ENCODE assay signal across 16 cellular contexts in the genomic region with DNA sequence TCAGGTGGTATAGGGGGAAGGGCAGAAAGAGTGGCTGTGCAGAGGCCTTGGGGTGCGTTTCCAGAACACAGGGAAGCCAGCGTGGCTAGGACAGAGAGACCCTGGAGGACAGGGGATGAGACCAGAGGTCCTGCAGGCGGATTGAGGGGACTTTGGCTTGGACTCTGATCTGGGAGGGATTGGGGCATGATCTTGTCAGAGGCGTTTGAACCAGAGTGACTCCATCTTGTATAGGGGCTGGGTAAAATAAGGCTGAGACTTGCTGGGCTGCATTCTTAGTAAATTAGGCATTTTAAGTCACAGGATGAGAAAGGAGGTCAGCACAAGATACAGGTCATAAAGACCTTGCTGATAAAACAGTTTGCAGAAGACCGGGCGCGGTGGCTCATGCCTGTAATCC. TPM values are rescaled to one million over a fixed set of nuclear protein-coding genes. Genes with fewer than 3 reads are reported as not detected.
A peak's percentile ranks its signal among the peaks of the same experiment; 100 is the strongest.
DNase-seq lines count a peak whose midpoint lies in the region; ATAC-seq, FAIRE-seq and TF ChIP-seq lines count a peak whose summit lies in the region.
"Had no signal": no experiment of that assay in that cellular context is flagged by ENCODE, and none has a peak within 500 bp of the region (broad histone marks: within the 10 kb centered on the region; RNA-seq: fewer than 3 reads in every experiment).

No MANE protein-coding gene starts in this region.

- no peaks in the 10 kb centered on the region for H3K27me3 ChIP-seq in suprapubic skin

- peaks cover 8% of the 10 kb centered on the region for H3K4me1 ChIP-seq in suprapubic skin

- no peak for TF ChIP-seq CTCF in suprapubic skin (IDR thresholded peaks at IDR 0.05)

- H3K9me3 ChIP-seq in suprapubic skin, result no peaks in the 10 kb centered on the region
- H3K9me3 ChIP-seq: HAP-1 had no signal

- H3K36me3 ChIP-seq in suprapubic skin, result no peaks in the 10 kb centered on the region
- H3K36me3 ChIP-seq: HAP-1 had no signal

- no peaks in the 10 kb centered on the region for H3K36me3 Mint-ChIP-seq in activated T-cell treated with anti-CD3 and anti-CD28 coated beads, Interleukin-2, amount 50 U/mL, for 24 hours (ENCODE audit: low read depth)
- no peaks in the 10 kb centered on the region for H3K36me3 Mint-ChIP-seq in activated T-cell treated with anti-CD3 and anti-CD28 coated beads, Interleukin-2, amount 50 U/mL, for 72 hours (ENCODE audit: insufficient read depth in 2 of 2)
- H3K36me3 Mint-ChIP-seq in naive thymus-derived CD8-positive, alpha-beta T cell, result no peaks in the 10 kb centered on the region

- WGBS in suprapubic skin, result 91% methylated on average over 7 of the region's 7 CpGs

- H3K4me3 Mint-ChIP-seq in activated T-cell treated with anti-CD3 and anti-CD28 coated beads, Interleukin-2, amount 50 U/mL, for 24 hours, result no peak overlapping the region
- H3K4me3 Mint-ChIP-seq in activated T-cell treated with anti-CD3 and anti-CD28 coated beads, Interleukin-2, amount 50 U/mL, for 72 hours, result no peak overlapping the region
- H3K4me3 Mint-ChIP-seq in naive thymus-derived CD8-positive, alpha-beta T cell, result no peak overlapping the region
- H3K4me3 Mint-ChIP-seq: B cell; CD4-positive, alpha-beta T cell had no signal

- H3K9me3 Mint-ChIP-seq in activated T-cell treated with anti-CD3 and anti-CD28 coated beads, Interleukin-2, amount 50 U/mL, for 24 hours, result no peaks in the 10 kb centered on the region
- H3K9me3 Mint-ChIP-seq in activated T-cell treated with anti-CD3 and anti-CD28 coated beads, Interleukin-2, amount 50 U/mL, for 72 hours, result no peaks in the 10 kb centered on the region
- H3K9me3 Mint-ChIP-seq in naive thymus-derived CD8-positive, alpha-beta T cell, result no peaks in the 10 kb centered on the region
- H3K9me3 Mint-ChIP-seq: CD4-positive, alpha-beta T cell had no signal

- no peak for TF ChIP-seq POLR2A in suprapubic skin (IDR thresholded peaks at IDR 0.05)
- TF ChIP-seq POLR2A in GM12891 (IDR thresholded peaks at IDR 0.05; ENCODE audit: low read depth, low read length), result no peak

- POLR2A ChIA-PET in naive thymus-derived CD8-positive, alpha-beta T cell (lab: Charles Lee), result interaction anchor here (1.4 kb wide), 1 partner anchor 20 kb away, joined by 3 read pairs; no protein-coding TSS in a partner anchor

- no peaks in the 10 kb centered on the region for H3K27me3 Mint-ChIP-seq in activated T-cell treated with anti-CD3 and anti-CD28 coated beads, Interleukin-2, amount 50 U/mL, for 24 hours
- no peaks in the 10 kb centered on the region for H3K27me3 Mint-ChIP-seq in activated T-cell treated with anti-CD3 and anti-CD28 coated beads, Interleukin-2, amount 50 U/mL, for 72 hours (ENCODE audit: low read depth)
- H3K27me3 Mint-ChIP-seq in naive thymus-derived CD8-positive, alpha-beta T cell, result no peaks in the 10 kb centered on the region
- H3K27me3 Mint-ChIP-seq: CD4-positive, alpha-beta T cell had no signal

- H3K27ac Mint-ChIP-seq in activated T-cell treated with anti-CD3 and anti-CD28 coated beads, Interleukin-2, amount 50 U/mL, for 24 hours, result peak overlapping the region; percentile 26
- H3K27ac Mint-ChIP-seq in activated T-cell treated with anti-CD3 and anti-CD28 coated beads, Interleukin-2, amount 50 U/mL, for 72 hours, result no peak overlapping the region
- peak overlapping the region in 6 of 10 donors; percentile 10 to 67 (median 31) for H3K27ac Mint-ChIP-seq in naive thymus-derived CD8-positive, alpha-beta T cell
- H3K27ac Mint-ChIP-seq: B cell; CD4-positive, alpha-beta T cell had no signal

- TF ChIP-seq EP300 in suprapubic skin (IDR thresholded peaks at IDR 0.05), result no peak

- FAIRE-seq in GM12891 (lab: Jason Lieb, UNC), result no peak
- FAIRE-seq: A204.1, GM19239 had no signal

- no peak overlapping the region for H3K27ac ChIP-seq in suprapubic skin

- DNase-seq in activated T-cell treated with anti-CD3 and anti-CD28 coated beads, Interleukin-2, amount 50 U/mL, for 24 hours, result no peak
- DNase-seq in activated T-cell treated with anti-CD3 and anti-CD28 coated beads, Interleukin-2, amount 50 U/mL, for 72 hours, result no peak
- DNase-seq in Kasumi-1 (lab: John Stamatoyannopoulos, UW) (peak; percentile 3 to 30), suprapubic skin (ENCODE audit: low spot score in 2 of 2) (no peak), GM12891 (ENCODE audit: insufficient read length, low spot score) (no peak)
- no peak for DNase-seq in naive thymus-derived CD8-positive, alpha-beta T cell
- DNase-seq in stimulated activated CD4-positive, alpha-beta T cell treated with anti-CD3 and anti-CD28 coated beads, Interleukin-4, amount 100 ng/mL, for 24 hours, result no peak
- DNase-seq: C1 segment of cervical spinal cord; CD4-positive, alpha-beta T cell; DMS79; GDM1; GOT3 had no signal

- no peak for ATAC-seq in activated T-cell treated with anti-CD3 and anti-CD28 coated beads, Interleukin-2, amount 50 U/mL, for 72 hours (replicated peaks in 1 of 2)
- no peak for ATAC-seq in naive thymus-derived CD8-positive, alpha-beta T cell

- no peak overlapping the region for H3K4me3 ChIP-seq in suprapubic skin
- H3K4me3 ChIP-seq: HAP-1 had no signal

- peaks cover 18% of the 10 kb centered on the region for H3K4me1 Mint-ChIP-seq in activated T-cell treated with anti-CD3 and anti-CD28 coated beads, Interleukin-2, amount 50 U/mL, for 24 hours (ENCODE audit: low read depth)
- peaks cover 24% of the 10 kb centered on the region for H3K4me1 Mint-ChIP-seq in activated T-cell treated with anti-CD3 and anti-CD28 coated beads, Interleukin-2, amount 50 U/mL, for 72 hours (ENCODE audit: low read depth)
- H3K4me1 Mint-ChIP-seq in naive thymus-derived CD8-positive, alpha-beta T cell, result peaks cover 8 to 21% (median 17%) of the 10 kb centered on the region in 4 donors

TF ChIP-seq in GM12891, 5 proteins besides CTCF, POLR2A, EP300 and RAD21:
- TF ChIP-seq TAF1 (IDR thresholded peaks at IDR 0.05; ENCODE audit: low read depth, low read length) (no peak), PAX5 (IDR thresholded peaks at IDR 0.05; ENCODE audit: insufficient read depth, low read length, severe bottlenecking) (no peak), SPI1 (IDR thresholded peaks at IDR 0.05; ENCODE audit: low read depth, low read length) (no peak), POU2F2 (IDR thresholded peaks at IDR 0.05; ENCODE audit: low read depth, low read length) (no peak), POLR2AphosphoS5 (IDR thresholded peaks at IDR 0.05; ENCODE audit: low read depth, low read length) (no peak)

RNA-seq across cellular contexts. Expression of a gene that starts 5.4 kb away (rescaled TPM):
- 1 to 10 TPM; 7.4 to 8.8 TPM for total RNA-seq in activated T-cell treated with anti-CD3 and anti-CD28 coated beads, Interleukin-2, amount 50 U/mL, for 72 hours
- total RNA-seq in naive thymus-derived CD8-positive, alpha-beta T cell, result 1 to 10 TPM; 9.2 to 9.3 TPM
- polyA plus RNA-seq in naive thymus-derived CD8-positive, alpha-beta T cell, result 1 to 10 TPM in 1 of 3 donors, under 1 TPM in 2; 0.60 to 1.2 (median 0.99) TPM
- total RNA-seq in suprapubic skin, result 10 to 100 TPM; 11.2 to 21.1 (median 14.6) TPM
- polyA plus RNA-seq in GM12891 (2012; ENCODE audit: low read depth, missing spikeins), result 0.59 TPM

RNA-seq across cellular contexts. Expression of a gene that starts 25.9 kb away (rescaled TPM):
- total RNA-seq in activated T-cell treated with anti-CD3 and anti-CD28 coated beads, Interleukin-2, amount 50 U/mL, for 72 hours, result 100 to 1,000 TPM; 104 to 107 TPM
- 10 to 100 TPM; 39.4 to 42.2 TPM for total RNA-seq in naive thymus-derived CD8-positive, alpha-beta T cell
- polyA plus RNA-seq in naive thymus-derived CD8-positive, alpha-beta T cell, result 10 to 100 TPM; 49.0 to 69.4 (median 49.7) TPM
- total RNA-seq in suprapubic skin, result 10 to 100 TPM; 54.5 to 97.4 (median 72.9) TPM
- polyA plus RNA-seq in GM12891 (2012; ENCODE audit: low read depth, missing spikeins), result 15.2 TPM

RNA-seq across cellular contexts. Expression of a gene that starts 44.6 kb away (rescaled TPM):
- 10 to 100 TPM; 21.4 to 25.9 TPM for total RNA-seq in activated T-cell treated with anti-CD3 and anti-CD28 coated beads, Interleukin-2, amount 50 U/mL, for 72 hours
- total RNA-seq in naive thymus-derived CD8-positive, alpha-beta T cell, result 10 to 100 TPM; 14.9 to 15.8 TPM
- 10 to 100 TPM; 19.5 to 31.9 (median 26.2) TPM for polyA plus RNA-seq in naive thymus-derived CD8-positive, alpha-beta T cell
- 10 to 100 TPM; 25.6 to 38.0 (median 33.8) TPM for total RNA-seq in suprapubic skin
- polyA plus RNA-seq in GM12891 (2012; ENCODE audit: low read depth, missing spikeins), result 21.1 TPM

Comparison
In these comparisons a context has a peak if more than half of its experiments do, and no peak if none do; other contexts are left out.
1. DNase-seq: peak in Kasumi-1 (2 of 2); none in activated T-cell treated with anti-CD3 and anti-CD28 coated beads, Interleukin-2, amount 50 U/mL, for 24 hours (single experiment), activated T-cell treated with anti-CD3 and anti-CD28 coated beads, Interleukin-2, amount 50 U/mL, for 72 hours (0 of 2), naive thymus-derived CD8-positive, alpha-beta T cell (0 of 10), suprapubic skin (0 of 2), GM12891 (single experiment) and stimulated activated CD4-positive, alpha-beta T cell treated with anti-CD3 and anti-CD28 coated beads, Interleukin-4, amount 100 ng/mL, for 24 hours (single experiment).